Comparison of ENCODE assay signal across 16 cellular contexts in genomic region chr5:18653216-18653752, GRCh38.
DNase-seq lines count a peak whose midpoint lies in the region; ATAC-seq lines count a peak whose summit lies in the region.
"Had no signal": no experiment of that assay in that cellular context is flagged by ENCODE, and none has a peak within 500 bp of the region (broad histone marks: within the 10 kb centered on the region; RNA-seq: fewer than 3 reads in every experiment).

No MANE protein-coding gene starts in this region.

- intact Hi-C loops in left ventricle myocardium superior (cut with micrococcal nuclease) = no loop called here

- DNase-seq in OCI-M1 (lab: John Stamatoyannopoulos, UW) (peak; percentile 8), left ventricle myocardium superior (no peak)
- no peak for DNase-seq in stimulated activated CD4-positive, alpha-beta T cell treated with anti-CD3 and anti-CD28 coated beads, Interleukin-4, amount 100 ng/mL, for 1 hour
- DNase-seq in stimulated activated CD4-positive, alpha-beta T cell treated with anti-CD3 and anti-CD28 coated beads, Interleukin-1b, Interleukin-23, amount 100 ng/mL, for 48 hours = no peak
- DNase-seq: activated CD4-positive, alpha-beta T cell treated with anti-CD3 and anti-CD28 coated beads for 4 hours; COR-L47; cortex of kidney; NCI-H187; stimulated activated CD4-positive, alpha-beta T cell treated with anti-CD3 and anti-CD28 coated beads, Interleukin-15, amount 100 ng/mL, for 24 hours; T-helper 9 cell had no signal

- peak; percentile 85 for ATAC-seq in GM18861 (IDR thresholded peaks at IDR 0.05; ENCODE audit: unreplicated experiment)
- ATAC-seq in GM21529 (IDR thresholded peaks at IDR 0.05; ENCODE audit: unreplicated experiment) = peak; percentile 57
- ATAC-seq in HG03060 (IDR thresholded peaks at IDR 0.05; ENCODE audit: low read depth, unreplicated experiment) = peak; percentile 75
- no peak for ATAC-seq in left ventricle myocardium superior
- no peak for ATAC-seq in HG03095 (IDR thresholded peaks at IDR 0.05; ENCODE audit: unreplicated experiment)
- ATAC-seq: activated naive CD4-positive, alpha-beta T cell treated with anti-CD3 and anti-CD28 coated beads, Interleukin-2, amount 50 U/mL, for 72 hours; body of pancreas had no signal

Comparison
In these comparisons a context has a peak if more than half of its experiments do, and no peak if none do; other contexts are left out.
1. ATAC-seq: peak in GM18861 (single experiment), GM21529 (single experiment) and HG03060 (single experiment); none in left ventricle myocardium superior (single experiment) and HG03095 (single experiment).